ENCODE assay signal across 27 cellular contexts in genomic region chr10:6734286-6734685, GRCh38.
"Had no signal": no experiment of that assay in that cellular context is flagged by ENCODE, and none has a peak within 500 bp of the region (broad histone marks: within the 10 kb centered on the region; RNA-seq: fewer than 3 reads in every experiment).

No MANE protein-coding gene starts in this region.

- H3K27me3 ChIP-seq: ovary, thyroid gland, vagina had no signal

- H3K9me3 ChIP-seq: mucosa of descending colon, ovary, prostate gland, stomach, thyroid gland, vagina had no signal

- H3K4me3 Mint-ChIP-seq: memory B cell; mesothelial cell of epicardium; naive thymus-derived CD4-positive, alpha-beta T cell; nephron progenitor cell had no signal

- ATAC-seq: left lobe of liver; mucosa of descending colon; naive thymus-derived CD4-positive, alpha-beta T cell; right cardiac atrium had no signal

- H3K27ac Mint-ChIP-seq: memory B cell; mesothelial cell of epicardium; naive thymus-derived CD4-positive, alpha-beta T cell had no signal

- FAIRE-seq: colon, frontal cortex, kidney, small intestine had no signal

- H3K4me1 Mint-ChIP-seq: memory B cell had no signal

- H3K36me3 ChIP-seq: ovary, prostate gland, stomach, thyroid gland, vagina had no signal

- H3K9me3 Mint-ChIP-seq: memory B cell, mesothelial cell of epicardium, nephron progenitor cell had no signal

- H3K4me1 ChIP-seq: prostate gland had no signal

- H3K4me3 ChIP-seq: dorsolateral prefrontal cortex, lung, mucosa of descending colon, ovary, prostate gland, stomach, thyroid gland, vagina had no signal

- DNase-seq: cerebellar nuclear complex; dorsolateral prefrontal cortex; effector CD4-positive, alpha-beta T cell; head of caudate nucleus; kidney; mucosa of descending colon; naive thymus-derived CD4-positive, alpha-beta T cell; nephron progenitor cell; nucleus accumbens; ovary; right cardiac atrium; small intestine; stimulated activated CD4-positive, alpha-beta T cell treated with anti-CD3 and anti-CD28 coated beads, Interleukin-12 subunit alpha, Interleukin-12 subunit beta, amount 100 ng/mL, for 4 hours; stimulated activated CD4-positive, alpha-beta T cell treated with anti-CD3 and anti-CD28 coated beads, Interleukin-1b, Interleukin-23, amount 100 ng/mL, for 48 hours; stimulated activated CD4-positive, alpha-beta T cell treated with anti-CD3 and anti-CD28 coated beads, Interleukin-4, amount 100 ng/mL, for 1 hour; stimulated activated CD8-positive, alpha-beta memory T cell treated with anti-CD3 and anti-CD28 coated beads, Interleukin-4, amount 100 ng/mL, for 48 hours; stimulated activated naive CD4-positive, alpha-beta T cell treated with Interleukin-2 at 50 U/mL for 16 hours; stomach; thyroid gland had no signal

- H3K27ac ChIP-seq: dorsolateral prefrontal cortex, ovary, prostate gland, stomach, thyroid gland, vagina had no signal

- H3K36me3 Mint-ChIP-seq: memory B cell; mesothelial cell of epicardium; naive thymus-derived CD4-positive, alpha-beta T cell had no signal
